Comparison of ENCODE assay signal across 11 cellular contexts in genomic region chr19:45728683-45729082, GRCh38. TPM values are rescaled to one million over a fixed set of nuclear protein-coding genes. Genes with fewer than 3 reads are reported as not detected.
DNase-seq lines count a peak whose midpoint lies in the region; ATAC-seq, FAIRE-seq and TF ChIP-seq lines count a peak whose summit lies in the region.
"Not testable (repeated sequence)": the region's sequence is repeated elsewhere in the genome, so short reads cannot be mapped to it uniquely, and the experiment has no call there.
"Had no signal": no experiment of that assay in that cellular context is flagged by ENCODE, and none has a peak within 500 bp of the region (broad histone marks: within the 10 kb centered on the region; RNA-seq: fewer than 3 reads in every experiment).

No MANE protein-coding gene starts in this region.

- not testable (repeated sequence) for ATAC-seq in CD8-positive, alpha-beta T cell; activated T-cell treated with anti-CD3 and anti-CD28 coated beads, Interleukin-2, amount 50 U/mL, for 72 hours (replicated peaks in 1 of 2); GM12878; stimulated activated memory B cell treated with anti-CD40 and anti-IgM and Interleukin-4, amounts not matched to agents 10 μg/mL and 1 μg/mL and 100 μg/mL, for 72 hours

- peak overlapping the region; percentile 99 for H3K4me2 ChIP-seq in Loucy (ENCODE audit: low read depth, low read length, poor library complexity, severe bottlenecking)
- H3K4me2 ChIP-seq in GM12878 (ENCODE audit: control insufficient read depth, insufficient read depth) = peak overlapping the region; percentile 31

- SMC1A ChIA-PET in GM12878 (lab: Charles Lee; ENCODE audit: uncharacterized antibody, unreplicated experiment) = interaction anchor here (2.2 to 2.9 kb wide), 2 partner anchors 12 to 37 kb away, joined by 11 to 35 read pairs; partner anchors contain the start of genes QPCTL and SNRPD2

- peaks cover 16% of the 10 kb centered on the region for H3K36me3 Mint-ChIP-seq in CD8-positive, alpha-beta T cell
- not testable (repeated sequence) for H3K36me3 Mint-ChIP-seq in activated T-cell treated with anti-CD3 and anti-CD28 coated beads, Interleukin-2, amount 50 U/mL, for 72 hours (ENCODE audit: insufficient read depth in 2 of 2); nephron (ENCODE audit: low read depth)
- H3K36me3 Mint-ChIP-seq in endodermal cell (ENCODE audit: low read depth) = peaks cover 13% of the 10 kb centered on the region
- peaks cover 11% of the 10 kb centered on the region for H3K36me3 Mint-ChIP-seq in stimulated activated memory B cell treated with anti-CD40 and anti-IgM and Interleukin-4, amounts not matched to agents 10 μg/mL and 1 μg/mL and 100 μg/mL, for 72 hours

- POLR2A ChIA-PET in CD8-positive, alpha-beta T cell (lab: Charles Lee) = interaction anchor here (1.4 kb wide), 1 partner anchor 35 kb away, joined by 4 read pairs; no protein-coding TSS in a partner anchor
- POLR2A ChIA-PET in GM12878 (lab: Charles Lee) = interaction anchor here (3.8 kb wide), 1 partner anchor 11 kb away, joined by 58 read pairs; no protein-coding TSS in a partner anchor

- TF ChIP-seq CTCF in CD8-positive, alpha-beta T cell (IDR thresholded peaks at IDR 0.05); Loucy (conservative IDR thresholded peaks at IDR 0.05; ENCODE audit: low read length); GM12878 (IDR thresholded peaks at IDR 0.05 in 2 of 3, conservative IDR thresholded peaks at IDR 0.05 in 1 of 3; ENCODE audit: control insufficient read depth in 2 of 3, extremely low read depth in 1 of 3, insufficient read depth in 1 of 3, low read depth in 3 of 3, low read length in 3 of 3); endodermal cell (conservative IDR thresholded peaks at IDR 0.05); nephron (IDR thresholded peaks at IDR 0.05; ENCODE audit: unreplicated experiment in 3 of 3): not testable (repeated sequence)

- not testable (repeated sequence) for H3K9me3 ChIP-seq in CD8-positive, alpha-beta T cell (ENCODE audit: low read length); Loucy (ENCODE audit: insufficient read depth, low read depth, low read length); GM12878 (replicated peaks; ENCODE audit: control insufficient read depth, insufficient read depth, low read length); endodermal cell (ENCODE audit: control insufficient read depth, low read length)

- H3K27me3 Mint-ChIP-seq in CD8-positive, alpha-beta T cell (ENCODE audit: low read depth); activated T-cell treated with anti-CD3 and anti-CD28 coated beads, Interleukin-2, amount 50 U/mL, for 72 hours (ENCODE audit: low read depth); endodermal cell (ENCODE audit: insufficient read depth); nephron (ENCODE audit: low read depth); stimulated activated memory B cell treated with anti-CD40 and anti-IgM and Interleukin-4, amounts not matched to agents 10 μg/mL and 1 μg/mL and 100 μg/mL, for 72 hours: not testable (repeated sequence)

- DNase-seq in CD8-positive, alpha-beta T cell; activated T-cell treated with anti-CD3 and anti-CD28 coated beads, Interleukin-2, amount 50 U/mL, for 72 hours; GM12878 (ENCODE audit: low read depth, low spot score); endodermal cell: not testable (repeated sequence)

- TF ChIP-seq RAD21 in GM12878 (IDR thresholded peaks at IDR 0.05; ENCODE audit: insufficient read depth, low read depth, low read length) = not testable (repeated sequence)

- H4K20me1 ChIP-seq in Loucy (ENCODE audit: insufficient read depth, low read length, poor library complexity, severe bottlenecking) = peaks cover 14% of the 10 kb centered on the region
- H4K20me1 ChIP-seq in GM12878 (ENCODE audit: control insufficient read depth, insufficient read depth) = not testable (repeated sequence)

- H3K4me3 Mint-ChIP-seq in CD8-positive, alpha-beta T cell; endodermal cell: not testable (repeated sequence)
- peak overlapping the region in 1 of 2 donors; percentile 62 for H3K4me3 Mint-ChIP-seq in activated T-cell treated with anti-CD3 and anti-CD28 coated beads, Interleukin-2, amount 50 U/mL, for 72 hours
- peak overlapping the region in 2 of 3 experiments; percentile 67 to 78 for H3K4me3 Mint-ChIP-seq in nephron
- peak overlapping the region; percentile 56 for H3K4me3 Mint-ChIP-seq in stimulated activated memory B cell treated with anti-CD40 and anti-IgM and Interleukin-4, amounts not matched to agents 10 μg/mL and 1 μg/mL and 100 μg/mL, for 72 hours

- in situ Hi-C loops in GM12878 (cut with MboI) = not testable (repeated sequence)

- not testable (repeated sequence) for H3F3A ChIP-seq in Loucy (ENCODE audit: low read depth)

- peaks cover 36% of the 10 kb centered on the region for H3K4me1 Mint-ChIP-seq in CD8-positive, alpha-beta T cell (ENCODE audit: low read depth)
- peaks cover 42% of the 10 kb centered on the region for H3K4me1 Mint-ChIP-seq in activated T-cell treated with anti-CD3 and anti-CD28 coated beads, Interleukin-2, amount 50 U/mL, for 72 hours (ENCODE audit: low read depth)
- peaks cover 12% of the 10 kb centered on the region for H3K4me1 Mint-ChIP-seq in endodermal cell
- H3K4me1 Mint-ChIP-seq in nephron = peaks cover 22% of the 10 kb centered on the region
- H3K4me1 Mint-ChIP-seq in stimulated activated memory B cell treated with anti-CD40 and anti-IgM and Interleukin-4, amounts not matched to agents 10 μg/mL and 1 μg/mL and 100 μg/mL, for 72 hours = peaks cover 41% of the 10 kb centered on the region

- H3K4me1 ChIP-seq in CD8-positive, alpha-beta T cell (ENCODE audit: insufficient read depth, low read length) = peaks cover 19% of the 10 kb centered on the region
- H3K4me1 ChIP-seq in Loucy (ENCODE audit: insufficient read depth, low read length, poor library complexity, severe bottlenecking) = peaks cover 17% of the 10 kb centered on the region
- not testable (repeated sequence) for H3K4me1 ChIP-seq in GM12878 (ENCODE audit: control insufficient read depth, insufficient read depth, low read length); endodermal cell (ENCODE audit: control insufficient read depth, insufficient read depth, low read length)

- H3K27ac Mint-ChIP-seq in CD8-positive, alpha-beta T cell = peak overlapping the region; percentile 41
- peak overlapping the region; percentile 40 for H3K27ac Mint-ChIP-seq in activated T-cell treated with anti-CD3 and anti-CD28 coated beads, Interleukin-2, amount 50 U/mL, for 72 hours
- peak overlapping the region; percentile 44 for H3K27ac Mint-ChIP-seq in endodermal cell
- H3K27ac Mint-ChIP-seq in nephron; stimulated activated memory B cell treated with anti-CD40 and anti-IgM and Interleukin-4, amounts not matched to agents 10 μg/mL and 1 μg/mL and 100 μg/mL, for 72 hours: not testable (repeated sequence)

- H3K4me3 ChIP-seq in CD8-positive, alpha-beta T cell (ENCODE audit: low read depth, low read length); Loucy (ENCODE audit: low read length, poor library complexity, severe bottlenecking); endodermal cell (ENCODE audit: low read length): not testable (repeated sequence)
- peak overlapping the region; percentile 60; the same call in 1 of the 2 replicates for H3K4me3 ChIP-seq in GM12878

- intact Hi-C loops in CD8-positive, alpha-beta T cell (cut with DNase I, micrococcal nuclease); GM12878 (cut with micrococcal nuclease; ENCODE audit: unreplicated experiment): not testable (repeated sequence)

- FAIRE-seq in GM12878 (lab: Jason Lieb, UNC) = not testable (repeated sequence)

- CTCF ChIA-PET in CD8-positive, alpha-beta T cell (lab: Charles Lee) = not testable (repeated sequence)
- CTCF ChIA-PET in GM12878 (lab: Yijun Ruan, JAX) = interaction anchor here (1.9 kb wide), 1 partner anchor 71 kb away, joined by 5 read pairs; no protein-coding TSS in a partner anchor

- not testable (repeated sequence) for TF ChIP-seq POLR2A in GM12878 (IDR thresholded peaks at IDR 0.05; ENCODE audit: low read depth, low read length)

- peak overlapping the region; percentile 20 for H3K9ac ChIP-seq in Loucy (ENCODE audit: low read depth, low read length, poor library complexity, severe bottlenecking)
- not testable (repeated sequence) for H3K9ac ChIP-seq in GM12878 (ENCODE audit: control insufficient read depth, insufficient read depth, low read length); endodermal cell (ENCODE audit: extremely low read depth, low read length, poor library complexity, severe bottlenecking)

- not testable (repeated sequence) for H3K36me3 ChIP-seq in CD8-positive, alpha-beta T cell (ENCODE audit: insufficient read depth, low read length); Loucy (ENCODE audit: insufficient read depth, low read length); GM12878 (ENCODE audit: control insufficient read depth in 2 of 2, insufficient read depth in 2 of 2, low read length in 1 of 2); endodermal cell (ENCODE audit: control insufficient read depth, insufficient read depth, low read length)

- not testable (repeated sequence) for BruUV-seq in GM12878 (replicated peaks; lab: Mats Ljungman, UMichigan)

- H3K79me2 ChIP-seq in Loucy (ENCODE audit: insufficient read depth, low read length) (peaks cover 64% of the 10 kb centered on the region), GM12878 (ENCODE audit: control insufficient read depth, insufficient read depth, low read length) (peaks cover 71% of the 10 kb centered on the region)

- H3K9me3 Mint-ChIP-seq in CD8-positive, alpha-beta T cell; activated T-cell treated with anti-CD3 and anti-CD28 coated beads, Interleukin-2, amount 50 U/mL, for 72 hours; endodermal cell; nephron; stimulated activated memory B cell treated with anti-CD40 and anti-IgM and Interleukin-4, amounts not matched to agents 10 μg/mL and 1 μg/mL and 100 μg/mL, for 72 hours: not testable (repeated sequence)

- not testable (repeated sequence) for H3K27ac ChIP-seq in CD8-positive, alpha-beta T cell (ENCODE audit: low read depth, low read length); GM12878 (ENCODE audit: control insufficient read depth, insufficient read depth); endodermal cell (ENCODE audit: low read depth, low read length)

- not testable (repeated sequence) for H2AFZ ChIP-seq in Loucy (ENCODE audit: low read length); GM12878 (ENCODE audit: control insufficient read depth, low read depth, low read length)

- not testable (repeated sequence) for H3K9me2 ChIP-seq in Loucy (replicated peaks; ENCODE audit: low read depth, low read length)

- not testable (repeated sequence) for TF ChIP-seq EP300 in GM12878 (IDR thresholded peaks at IDR 0.05; ENCODE audit: borderline replicate concordance in 1 of 2, control insufficient read depth in 1 of 2, low read depth in 2 of 2, low read length in 2 of 2)

- RAD21 ChIA-PET in GM12878 (lab: Charles Lee; ENCODE audit: unreplicated experiment) = not testable (repeated sequence)

- not testable (repeated sequence) for H3K27me3 ChIP-seq in CD8-positive, alpha-beta T cell (ENCODE audit: insufficient read depth, low read length); Loucy (ENCODE audit: insufficient read depth, low read length, poor library complexity, severe bottlenecking); GM12878 (replicated peaks in 1 of 2; ENCODE audit: control insufficient read depth in 2 of 2, insufficient read depth in 2 of 2, low read length in 1 of 2); endodermal cell (ENCODE audit: control insufficient read depth, insufficient read depth, low read length, poor library complexity, severe bottlenecking)

- WGBS in GM12878 (ENCODE audit: insufficient coverage, insufficient replicate concordance, low lambda C conversion rate, missing lambda C conversion rate) = 98% methylated on average over 18 of the region's 18 CpGs
- WGBS in endodermal cell (ENCODE audit: insufficient coverage in 1 of 2, insufficient read length in 1 of 2), 2 experiments = 90 to 95% methylated on average over 9 to 18 of the region's 18 CpGs

RNA-seq across cellular contexts. Expression of gene FBXO46, which starts 2.0 kb away (rescaled TPM):
- 10 to 100 TPM; 15.2 to 17.1 TPM for total RNA-seq in CD8-positive, alpha-beta T cell
- 10 to 100 TPM; 38.4 to 46.5 TPM for total RNA-seq in activated T-cell treated with anti-CD3 and anti-CD28 coated beads, Interleukin-2, amount 50 U/mL, for 72 hours
- total RNA-seq in GM12878 (2013; cell fraction: nucleolus; rRNA removed) = 42.3 and 45.5 TPM in 2 replicates
- total RNA-seq in GM12878 (2014; rRNA removed) (23.6 and 26.4 TPM in 2 replicates), GM12878 (2014; rRNA removed; fragmentation: Illumina TruSeq; extraction: Trizol) (8.3 and 11.0 TPM in 2 replicates), GM12878 (2021) (50.4 and 61.5 TPM in 2 replicates), endodermal cell (10 to 100 TPM; 36.5 to 42.8 TPM)
- 8.0 TPM for polyA plus RNA-seq in GM12878 (2011; ENCODE audit: low read depth)
- polyA plus RNA-seq in GM12878 (2011; rRNA removed) (4.3 and 5.9 TPM in 2 replicates), GM12878 (2014; fragmentation: Illumina TruSeq; extraction: Trizol) (11.3 and 17.2 TPM in 2 replicates), GM12878 (2014; fragmentation: Nextera tagmentation; extraction: Ambion mirVana) (1 to 10 TPM; 2.5 to 7.1 TPM), GM12878 (2014; rRNA removed) (25.3 and 31.3 TPM in 2 replicates), GM12878 (2016; fragmentation: Nextera tagmentation; extraction: Ambion mirVana) (10 to 100 TPM; 16.1 to 28.8 TPM)
- polyA plus RNA-seq in GM12878 (2011; cell fraction: cytosol; rRNA removed) = 10.1 and 12.8 TPM in 2 replicates
- 23.3 and 70.0 TPM in 2 replicates for polyA plus RNA-seq in GM12878 (2011; cell fraction: nucleus; rRNA removed)
- polyA plus RNA-seq in GM12878 (2012) = 20.2 and 20.5 TPM in 2 replicates
- polyA minus RNA-seq in GM12878 (2011; rRNA and poly(A)+ RNA removed) = 6.6 and 15.0 TPM in 2 replicates
- polyA minus RNA-seq in GM12878 (2011; cell fraction: cytosol; rRNA and poly(A)+ RNA removed) = 9.8 and 11.3 TPM in 2 replicates
- 5.2 and 19.3 TPM in 2 replicates for polyA minus RNA-seq in GM12878 (2011; cell fraction: nucleus; rRNA and poly(A)+ RNA removed)
- polyA plus RNA-seq in endodermal cell (2013, experiment 1 of 2) = 17.2 TPM
- polyA plus RNA-seq in endodermal cell (2013, experiment 2 of 2) = 15.6 TPM

RNA-seq across cellular contexts. Expression of gene MEIOSIN, which starts 4.6 kb away (rescaled TPM):
- total RNA-seq in CD8-positive, alpha-beta T cell = not detected
- under 1 TPM; 0.09 to 0.19 TPM for total RNA-seq in activated T-cell treated with anti-CD3 and anti-CD28 coated beads, Interleukin-2, amount 50 U/mL, for 72 hours
- not detected in 2 replicates for total RNA-seq in GM12878 (2013; cell fraction: nucleolus; rRNA removed)
- total RNA-seq in GM12878 (2014; rRNA removed) = 0.11 and 0.17 TPM in 2 replicates
- not detected in 2 replicates for total RNA-seq in GM12878 (2014; rRNA removed; fragmentation: Illumina TruSeq; extraction: Trizol)
- not detected in 2 replicates for total RNA-seq in GM12878 (2021)
- polyA plus RNA-seq in GM12878 (2011; ENCODE audit: low read depth) = not detected
- 0.04 and 0.11 TPM in 2 replicates for polyA plus RNA-seq in GM12878 (2011; rRNA removed)
- polyA plus RNA-seq in GM12878 (2011; cell fraction: cytosol; rRNA removed) = 0.15 and 0.17 TPM in 2 replicates
- polyA plus RNA-seq in GM12878 (2011; cell fraction: nucleus; rRNA removed) = 0.15 and 0.16 TPM in 2 replicates
- 0.07 and 0.08 TPM in 2 replicates for polyA plus RNA-seq in GM12878 (2012)
- 0.06 TPM in 1 of 2 replicates, not detected in the other for polyA plus RNA-seq in GM12878 (2014; fragmentation: Illumina TruSeq; extraction: Trizol)
- polyA plus RNA-seq in GM12878 (2014; fragmentation: Nextera tagmentation; extraction: Ambion mirVana) = not detected
- polyA plus RNA-seq in GM12878 (2014; rRNA removed) = 0.04 and 0.05 TPM in 2 replicates
- polyA plus RNA-seq in GM12878 (2016; fragmentation: Nextera tagmentation; extraction: Ambion mirVana) = under 1 TPM; 0.19 to 0.66 TPM
- polyA minus RNA-seq in GM12878 (2011; rRNA and poly(A)+ RNA removed) = 0.10 and 0.15 TPM in 2 replicates
- not detected in 2 replicates for polyA minus RNA-seq in GM12878 (2011; cell fraction: cytosol; rRNA and poly(A)+ RNA removed)
- polyA minus RNA-seq in GM12878 (2011; cell fraction: nucleus; rRNA and poly(A)+ RNA removed) = not detected in 2 replicates
- total RNA-seq in endodermal cell = not detected
- not detected for polyA plus RNA-seq in endodermal cell (2013, experiment 1 of 2)
- polyA plus RNA-seq in endodermal cell (2013, experiment 2 of 2) = not detected
- total RNA-seq: OCI-LY7, Right ventricle myocardium inferior, SJSA1 had no signal
- polyA plus RNA-seq: BJ had no signal

RNA-seq across cellular contexts. Expression of gene QPCTL, which starts 36.2 kb away (rescaled TPM):
- total RNA-seq in CD8-positive, alpha-beta T cell = 1 to 10 TPM; 7.0 to 7.5 TPM
- 10 to 100 TPM; 20.8 to 29.8 TPM for total RNA-seq in activated T-cell treated with anti-CD3 and anti-CD28 coated beads, Interleukin-2, amount 50 U/mL, for 72 hours
- total RNA-seq in GM12878 (2013; cell fraction: nucleolus; rRNA removed) = 10.1 and 11.3 TPM in 2 replicates
- total RNA-seq in GM12878 (2014; rRNA removed) = 17.5 and 19.4 TPM in 2 replicates
- total RNA-seq in GM12878 (2014; rRNA removed; fragmentation: Illumina TruSeq; extraction: Trizol) = 6.9 and 7.6 TPM in 2 replicates
- 22.6 and 23.9 TPM in 2 replicates for total RNA-seq in GM12878 (2021)
- 8.6 TPM for polyA plus RNA-seq in GM12878 (2011; ENCODE audit: low read depth)
- 6.1 and 11.3 TPM in 2 replicates for polyA plus RNA-seq in GM12878 (2011; rRNA removed)
- polyA plus RNA-seq in GM12878 (2011; cell fraction: cytosol; rRNA removed) = 21.2 and 21.3 TPM in 2 replicates
- 61.2 and 61.4 TPM in 2 replicates for polyA plus RNA-seq in GM12878 (2011; cell fraction: nucleus; rRNA removed)
- polyA plus RNA-seq in GM12878 (2012) = 13.0 and 16.8 TPM in 2 replicates
- 7.4 and 9.0 TPM in 2 replicates for polyA plus RNA-seq in GM12878 (2014; fragmentation: Illumina TruSeq; extraction: Trizol)
- polyA plus RNA-seq in GM12878 (2014; fragmentation: Nextera tagmentation; extraction: Ambion mirVana) = 1 to 10 TPM; 1.1 to 1.7 TPM
- polyA plus RNA-seq in GM12878 (2014; rRNA removed) = 21.0 and 24.1 TPM in 2 replicates
- polyA plus RNA-seq in GM12878 (2016; fragmentation: Nextera tagmentation; extraction: Ambion mirVana) = 10 to 100 TPM; 11.1 to 12.6 TPM
- polyA minus RNA-seq in GM12878 (2011; rRNA and poly(A)+ RNA removed) = 9.5 and 15.0 TPM in 2 replicates
- polyA minus RNA-seq in GM12878 (2011; cell fraction: cytosol; rRNA and poly(A)+ RNA removed) = 6.7 and 7.9 TPM in 2 replicates
- 9.9 and 10.3 TPM in 2 replicates for polyA minus RNA-seq in GM12878 (2011; cell fraction: nucleus; rRNA and poly(A)+ RNA removed)
- 10 to 100 TPM; 11.0 to 15.9 TPM for total RNA-seq in endodermal cell
- 14.8 TPM for polyA plus RNA-seq in endodermal cell (2013, experiment 1 of 2)
- polyA plus RNA-seq in endodermal cell (2013, experiment 2 of 2) = 14.4 TPM

RNA-seq across cellular contexts. Expression of gene SNRPD2, which starts 36.9 kb away (rescaled TPM):
- total RNA-seq in CD8-positive, alpha-beta T cell = 100 to 1,000 TPM; 301 to 313 TPM
- total RNA-seq in activated T-cell treated with anti-CD3 and anti-CD28 coated beads, Interleukin-2, amount 50 U/mL, for 72 hours = 100 to 1,000 TPM; 449 to 481 TPM
- total RNA-seq in GM12878 (2013; cell fraction: nucleolus; rRNA removed) = 19.1 and 20.3 TPM in 2 replicates
- 600 and 677 TPM in 2 replicates for total RNA-seq in GM12878 (2014; rRNA removed)
- 526 and 536 TPM in 2 replicates for total RNA-seq in GM12878 (2014; rRNA removed; fragmentation: Illumina TruSeq; extraction: Trizol)
- 806 and 844 TPM in 2 replicates for total RNA-seq in GM12878 (2021)
- 1,217 TPM for polyA plus RNA-seq in GM12878 (2011; ENCODE audit: low read depth)
- 939 and 1,096 TPM in 2 replicates for polyA plus RNA-seq in GM12878 (2011; rRNA removed)
- 658 and 666 TPM in 2 replicates for polyA plus RNA-seq in GM12878 (2011; cell fraction: cytosol; rRNA removed)
- polyA plus RNA-seq in GM12878 (2011; cell fraction: nucleus; rRNA removed) = 281 and 330 TPM in 2 replicates
- polyA plus RNA-seq in GM12878 (2012) = 408 and 604 TPM in 2 replicates
- 529 and 569 TPM in 2 replicates for polyA plus RNA-seq in GM12878 (2014; fragmentation: Illumina TruSeq; extraction: Trizol)
- 1,000 to 10,000 TPM; 3,237 to 3,621 TPM for polyA plus RNA-seq in GM12878 (2014; fragmentation: Nextera tagmentation; extraction: Ambion mirVana)
- polyA plus RNA-seq in GM12878 (2014; rRNA removed) = 736 and 920 TPM in 2 replicates
- polyA plus RNA-seq in GM12878 (2016; fragmentation: Nextera tagmentation; extraction: Ambion mirVana) = 1,000 to 10,000 TPM; 1,262 to 1,451 TPM
- polyA minus RNA-seq in GM12878 (2011; rRNA and poly(A)+ RNA removed) = 108 and 145 TPM in 2 replicates
- polyA minus RNA-seq in GM12878 (2011; cell fraction: cytosol; rRNA and poly(A)+ RNA removed) = 68.6 and 75.2 TPM in 2 replicates
- polyA minus RNA-seq in GM12878 (2011; cell fraction: nucleus; rRNA and poly(A)+ RNA removed) = 41.1 and 50.2 TPM in 2 replicates
- 100 to 1,000 TPM; 644 to 654 TPM for total RNA-seq in endodermal cell
- polyA plus RNA-seq in endodermal cell (2013, experiment 1 of 2) = 524 TPM
- polyA plus RNA-seq in endodermal cell (2013, experiment 2 of 2) = 537 TPM

RNA-seq across cellular contexts. Expression of gene SIX5, which starts 40.4 kb away (rescaled TPM):
- total RNA-seq in CD8-positive, alpha-beta T cell = under 1 TPM; 0.73 to 0.75 TPM
- 1 to 10 TPM; 3.7 to 5.2 TPM for total RNA-seq in activated T-cell treated with anti-CD3 and anti-CD28 coated beads, Interleukin-2, amount 50 U/mL, for 72 hours
- 5.6 and 6.7 TPM in 2 replicates for total RNA-seq in GM12878 (2013; cell fraction: nucleolus; rRNA removed)
- 3.9 and 5.8 TPM in 2 replicates for total RNA-seq in GM12878 (2014; rRNA removed)
- total RNA-seq in GM12878 (2014; rRNA removed; fragmentation: Illumina TruSeq; extraction: Trizol) = 2.7 TPM in 2 replicates
- total RNA-seq in GM12878 (2021) = 10.1 and 10.5 TPM in 2 replicates
- polyA plus RNA-seq in GM12878 (2011; ENCODE audit: low read depth) = 0.39 TPM
- 0.66 and 2.3 TPM in 2 replicates for polyA plus RNA-seq in GM12878 (2011; rRNA removed)
- polyA plus RNA-seq in GM12878 (2011; cell fraction: cytosol; rRNA removed) = 3.5 and 5.5 TPM in 2 replicates
- polyA plus RNA-seq in GM12878 (2011; cell fraction: nucleus; rRNA removed) = 25.1 and 25.5 TPM in 2 replicates
- polyA plus RNA-seq in GM12878 (2012) = 4.4 and 4.8 TPM in 2 replicates
- polyA plus RNA-seq in GM12878 (2014; fragmentation: Illumina TruSeq; extraction: Trizol) = 1.2 and 3.3 TPM in 2 replicates
- polyA plus RNA-seq in GM12878 (2014; fragmentation: Nextera tagmentation; extraction: Ambion mirVana) = not detected
- 8.1 and 9.8 TPM in 2 replicates for polyA plus RNA-seq in GM12878 (2014; rRNA removed)
- polyA plus RNA-seq in GM12878 (2016; fragmentation: Nextera tagmentation; extraction: Ambion mirVana) = 1 to 10 TPM; 1.9 to 2.3 TPM
- 1.0 and 2.6 TPM in 2 replicates for polyA minus RNA-seq in GM12878 (2011; rRNA and poly(A)+ RNA removed)
- polyA minus RNA-seq in GM12878 (2011; cell fraction: cytosol; rRNA and poly(A)+ RNA removed) = 1.5 and 2.9 TPM in 2 replicates
- 4.0 and 7.3 TPM in 2 replicates for polyA minus RNA-seq in GM12878 (2011; cell fraction: nucleus; rRNA and poly(A)+ RNA removed)
- 10 to 100 TPM; 41.6 to 46.4 TPM for total RNA-seq in endodermal cell
- polyA plus RNA-seq in endodermal cell (2013, experiment 1 of 2) = 38.7 TPM
- 33.4 TPM for polyA plus RNA-seq in endodermal cell (2013, experiment 2 of 2)
